In genomic region chr14:103522028-103522581, GRCh38 we compare ENCODE assay signal across 8 cellular contexts. TPM values are rescaled to one million over a fixed set of nuclear protein-coding genes. Genes with fewer than 3 reads are reported as not detected.
DNase-seq lines count a peak whose midpoint lies in the region; ATAC-seq and TF ChIP-seq lines count a peak whose summit lies in the region.

No MANE protein-coding gene starts in this region.

- H3K27me3 ChIP-seq in left lung = peaks cover 8 to 48% of the 10 kb centered on the region in 2 donors
- peaks cover 41% of the 10 kb centered on the region for H3K27me3 ChIP-seq in thymus (ENCODE audit: control insufficient read depth, insufficient read depth)

- peak overlapping the region in 2 of 5 experiments; percentile 75 to 90 for H3K27ac Mint-ChIP-seq in brain

- H3K4me1 Mint-ChIP-seq in brain = peaks cover 62% of the 10 kb centered on the region

- H3K4me3 ChIP-seq in LNCaP clone FGC (ENCODE audit: low read depth, low read length) (peak overlapping the region; percentile 88), left lung (peak overlapping the region; percentile 47 to 57), thymus (ENCODE audit: low read length) (peak overlapping the region; percentile 58)

- H3K27me3 Mint-ChIP-seq in brain = no peaks in the 10 kb centered on the region

- peaks cover 9% of the 10 kb centered on the region for H3K36me3 Mint-ChIP-seq in brain

- DNase-seq in LNCaP clone FGC (ENCODE audit: low read depth) = no peak
- peak in 1 of 2 donors; percentile 82 for DNase-seq in left lung
- no peak for DNase-seq in stimulated activated CD4-positive, alpha-beta T cell treated with anti-CD3 and anti-CD28 coated beads, Interleukin-4, amount 100 ng/mL, for 1 hour

- 2% methylated on average over 64 of the region's 64 CpGs for WGBS in thymus

- H3K27ac ChIP-seq in C4-2B = peak overlapping the region; percentile 96
- H3K27ac ChIP-seq in left lung = peak overlapping the region; percentile 29 to 33
- H3K27ac ChIP-seq in thymus (ENCODE audit: low read depth) = no peak overlapping the region

- ATAC-seq in left lung (no peak), GM19395 (IDR thresholded peaks at IDR 0.05; ENCODE audit: unreplicated experiment) (no peak), HG02938 (IDR thresholded peaks at IDR 0.05; ENCODE audit: unreplicated experiment) (no peak)

- no peaks in the 10 kb centered on the region for H3K9me3 Mint-ChIP-seq in brain

- TF ChIP-seq CTCF in C4-2B (conservative IDR thresholded peaks at IDR 0.05) = no peak
- TF ChIP-seq CTCF in LNCaP clone FGC (IDR thresholded peaks at IDR 0.05; ENCODE audit: control insufficient read depth, extremely low read depth, insufficient read depth) = no peak
- TF ChIP-seq CTCF in brain (conservative IDR thresholded peaks at IDR 0.05) = no peak
- no peak for TF ChIP-seq CTCF in left lung (IDR thresholded peaks at IDR 0.05)

- H3K36me3 ChIP-seq in left lung (no peaks in the 10 kb centered on the region), thymus (ENCODE audit: control insufficient read depth, insufficient read depth) (no peaks in the 10 kb centered on the region)

- intact Hi-C loops in left lung (cut with DNase I) = no loop called here

- H3K4me3 Mint-ChIP-seq in brain = peak overlapping the region; percentile 78 to 88 (median 80)

- H3K9me3 ChIP-seq in left lung (no peaks in the 10 kb centered on the region), thymus (ENCODE audit: control insufficient read depth) (peaks cover 1% of the 10 kb centered on the region)

- peaks cover 29 to 63% of the 10 kb centered on the region in 2 donors for H3K4me1 ChIP-seq in left lung
- peaks cover 10% of the 10 kb centered on the region for H3K4me1 ChIP-seq in thymus (ENCODE audit: control insufficient read depth, insufficient read depth, low read length)

RNA-seq across cellular contexts. Expression of gene CKB, which starts 0.5 kb away (rescaled TPM):
- polyA plus RNA-seq in brain (ENCODE audit: insufficient read depth, low read depth, low replicate concordance) (2,462 TPM), thymus (37.9 TPM)
- 100 to 1,000 TPM; 129 to 272 TPM for total RNA-seq in left lung

RNA-seq across cellular contexts. Expression of gene TRMT61A, which starts 6.9 kb away (rescaled TPM):
- polyA plus RNA-seq in brain (ENCODE audit: insufficient read depth, low read depth, low replicate concordance) (17.1 TPM), thymus (8.6 TPM)
- 10 to 100 TPM in 1 of 2 donors, 1 to 10 TPM in 1; 8.6 to 12.6 TPM for total RNA-seq in left lung

RNA-seq across cellular contexts. Expression of gene BAG5, which starts 40.4 kb away (rescaled TPM):
- 19.6 TPM for polyA plus RNA-seq in brain (ENCODE audit: insufficient read depth, low read depth, low replicate concordance)
- 10 to 100 TPM; 22.7 to 26.3 TPM for total RNA-seq in left lung
- polyA plus RNA-seq in thymus = 12.5 TPM

RNA-seq across cellular contexts. Expression of gene COA8, which starts 40.7 kb away (rescaled TPM):
- polyA plus RNA-seq in brain (ENCODE audit: insufficient read depth, low read depth, low replicate concordance) (83.6 TPM), thymus (39.2 TPM)
- 10 to 100 TPM; 35.1 to 35.6 TPM for total RNA-seq in left lung

Comparison
In these comparisons a context has a peak if more than half of its experiments do, and no peak if none do; other contexts are left out.
1. RNA of gene CKB, which starts 0.5 kb away (polyA plus RNA-seq): 2,462 TPM in brain (single experiment); 37.9 TPM in thymus (single experiment); every median in the first group is over 10 times any median in the second.
2. Peak in every context shown above with its lines, with median percentiles within 50 percentile points of each other: H3K4me3 ChIP-seq.